ENCODE assay signal across 23 cellular contexts in genomic region chr10:126185666-126186447, GRCh38.
"Had no signal": no experiment of that assay in that cellular context is flagged by ENCODE, and none has a peak within 500 bp of the region (broad histone marks: within the 10 kb centered on the region; RNA-seq: fewer than 3 reads in every experiment).

No MANE protein-coding gene starts in this region.

- H3K27me3 Mint-ChIP-seq: activated naive CD4-positive, alpha-beta T cell treated with anti-CD3 and anti-CD28 coated beads, Interleukin-2, amount 10 ng/mL, durations not matched to agents 7 days and 5 days; effector memory CD8-positive, alpha-beta T cell had no signal

- H3K27ac ChIP-seq: dorsolateral prefrontal cortex, esophagus muscularis mucosa, foreskin keratinocyte, thoracic aorta, upper lobe of left lung had no signal

- H3K36me3 ChIP-seq: esophagus muscularis mucosa, thoracic aorta, upper lobe of left lung had no signal

- H3K4me3 Mint-ChIP-seq: activated B cell treated with CpG ODN at 0.5 μM for 24 hours; activated CD4-positive, alpha-beta T cell treated with anti-CD3 and anti-CD28 coated beads for 36 hours; activated naive CD4-positive, alpha-beta T cell treated with anti-CD3 and anti-CD28 coated beads, Interleukin-2, amount 10 ng/mL, durations not matched to agents 7 days and 5 days; brain; effector memory CD8-positive, alpha-beta T cell; nephron progenitor cell had no signal

- H3K4me1 Mint-ChIP-seq: activated B cell treated with CpG ODN at 0.5 μM for 24 hours; activated CD4-positive, alpha-beta T cell treated with anti-CD3 and anti-CD28 coated beads for 36 hours; activated naive CD4-positive, alpha-beta T cell treated with anti-CD3 and anti-CD28 coated beads, Interleukin-2, amount 10 ng/mL, durations not matched to agents 7 days and 5 days had no signal

- FAIRE-seq: colon had no signal

- H3K27me3 ChIP-seq: dorsolateral prefrontal cortex, foreskin keratinocyte, upper lobe of left lung had no signal

- H3K36me3 Mint-ChIP-seq: activated naive CD4-positive, alpha-beta T cell treated with anti-CD3 and anti-CD28 coated beads, Interleukin-2, amount 10 ng/mL, durations not matched to agents 7 days and 5 days; brain had no signal

- H3K9me3 Mint-ChIP-seq: activated B cell treated with CpG ODN at 0.5 μM for 24 hours; activated naive CD4-positive, alpha-beta T cell treated with anti-CD3 and anti-CD28 coated beads, Interleukin-2, amount 10 ng/mL, durations not matched to agents 7 days and 5 days; brain; nephron progenitor cell had no signal

- H3K27ac Mint-ChIP-seq: activated B cell treated with CpG ODN at 0.5 μM for 24 hours; activated CD4-positive, alpha-beta T cell treated with anti-CD3 and anti-CD28 coated beads for 36 hours; activated naive CD4-positive, alpha-beta T cell treated with anti-CD3 and anti-CD28 coated beads, Interleukin-2, amount 10 ng/mL, durations not matched to agents 7 days and 5 days; nephron progenitor cell had no signal

- H3K9me3 ChIP-seq: esophagus muscularis mucosa, mucosa of descending colon, thoracic aorta, upper lobe of left lung had no signal

- ATAC-seq: activated CD4-positive, alpha-beta T cell treated with anti-CD3 and anti-CD28 coated beads for 36 hours; effector memory CD8-positive, alpha-beta T cell; mucosa of descending colon; sciatic nerve had no signal

- DNase-seq: activated B cell treated with CpG ODN at 0.5 μM for 24 hours; activated CD4-positive, alpha-beta T cell treated with anti-CD3 and anti-CD28 coated beads for 36 hours; activated CD4-positive, alpha-beta T cell treated with anti-CD3 and anti-CD28 coated beads, Interleukin-2, amount 50 U/mL, for 48 hours; activated naive CD4-positive, alpha-beta T cell treated with anti-CD3 and anti-CD28 coated beads, Interleukin-2, amount 10 ng/mL, durations not matched to agents 7 days and 5 days; activated T-cell treated with anti-CD3 and anti-CD28 coated beads, Interleukin-2, amount 50 U/mL, for 48 hours; central memory CD4-positive, alpha-beta T cell; dorsolateral prefrontal cortex; effector memory CD8-positive, alpha-beta T cell; foreskin keratinocyte; hypothalamus; mesendoderm; mucosa of descending colon; nephron progenitor cell; stimulated activated CD4-positive, alpha-beta T cell treated with anti-CD3 and anti-CD28 coated beads, Interleukin-2, amount 100 ng/mL, for 48 hours; stimulated activated CD8-positive, alpha-beta memory T cell treated with anti-CD3 and anti-CD28 coated beads, Interleukin-4, amount 100 ng/mL, for 48 hours; stimulated activated naive CD4-positive, alpha-beta T cell; T1000; upper lobe of left lung had no signal

- H3K4me1 ChIP-seq: esophagus muscularis mucosa, foreskin keratinocyte, upper lobe of left lung had no signal

- H3K4me3 ChIP-seq: dorsolateral prefrontal cortex, esophagus muscularis mucosa, mucosa of descending colon, thoracic aorta, upper lobe of left lung had no signal
